8 cellular contexts compared by ENCODE assay signal in the genomic region with DNA sequence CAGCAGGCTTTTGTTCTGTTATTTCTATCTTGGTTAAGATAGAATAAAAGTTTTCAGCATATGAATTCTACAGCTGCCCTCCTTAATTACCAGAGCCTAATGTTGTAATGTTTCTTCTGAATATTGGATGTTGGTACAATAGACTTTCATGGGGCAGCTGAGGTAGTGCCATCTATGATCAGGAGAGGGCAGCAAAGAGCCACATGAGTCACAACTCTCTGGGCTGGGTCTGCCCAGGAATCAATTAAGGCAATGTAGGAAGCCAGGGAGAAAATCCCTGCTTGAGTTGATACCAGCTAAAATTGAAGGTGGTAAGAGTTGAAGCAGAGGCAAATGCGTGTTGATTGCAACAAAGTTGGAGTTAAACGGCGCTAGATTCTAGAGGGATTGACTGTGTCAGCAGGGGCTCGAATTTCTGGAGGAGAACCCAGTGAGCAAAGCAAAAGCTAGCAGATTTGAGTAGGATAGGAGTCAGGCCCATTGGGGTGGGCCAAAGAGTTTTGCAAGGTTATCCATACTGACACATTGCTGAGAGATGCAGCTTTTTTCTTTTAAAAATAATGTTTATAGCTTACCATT. TPM values are rescaled to one million over a fixed set of nuclear protein-coding genes. Genes with fewer than 3 reads are reported as not detected.
A peak's percentile ranks its signal among the peaks of the same experiment; 100 is the strongest.
DNase-seq lines count a peak whose midpoint lies in the region; ATAC-seq, FAIRE-seq and TF ChIP-seq lines count a peak whose summit lies in the region.

No MANE protein-coding gene starts in this region.

- no peaks in the 10 kb centered on the region for H3K9me3 Mint-ChIP-seq in activated CD4-positive, alpha-beta memory T cell treated with anti-CD3 and anti-CD28 coated beads for 36 hours

- H2BK20ac ChIP-seq in H1 (ENCODE audit: low read length): no peak overlapping the region

- H4K5ac ChIP-seq in H1 (ENCODE audit: insufficient read length, low read depth, low read length): no peak overlapping the region

- H2BK15ac ChIP-seq in H1 (ENCODE audit: low read length): no peak overlapping the region

- no peak for TF ChIP-seq EP300 in H1 (IDR thresholded peaks at IDR 0.05; ENCODE audit: borderline replicate concordance in 1 of 2, low read depth in 2 of 2, low read length in 2 of 2)

- H3K79me1 ChIP-seq in H1 (ENCODE audit: low read depth, low read length): no peaks in the 10 kb centered on the region

- no peak overlapping the region for H2AK5ac ChIP-seq in H1 (ENCODE audit: low read depth, low read length)

- BruUV-seq in A673 (replicated peaks; lab: Mats Ljungman, UMichigan): no TSS peak

- no peak for TF ChIP-seq POLR2A in GM18505 (IDR thresholded peaks at IDR 0.05; ENCODE audit: borderline replicate concordance, extremely low read depth, insufficient read depth, insufficient read length)
- TF ChIP-seq POLR2A in H1 (IDR thresholded peaks at IDR 0.05; ENCODE audit: control extremely low read depth in 1 of 2, low read depth in 2 of 2, low read length in 2 of 2): no peak

- H3K4me3 ChIP-seq in A673 (ENCODE audit: low read depth, low read length, poor library complexity, severe bottlenecking): no peak overlapping the region
- H3K4me3 ChIP-seq in H1 (ENCODE audit: extremely low read depth in 1 of 4, insufficient read depth in 2 of 4, low read depth in 3 of 4, low read length in 4 of 4): no peak overlapping the region

- DNase-seq in A673 (ENCODE audit: low spot score) (peak; percentile 77), NCI-H69 (lab: John Stamatoyannopoulos, UW) (peak; percentile 72), H1 (ENCODE audit: low read depth in 1 of 2, low spot score in 2 of 2) (peak in 1 of 2 experiments; percentile 82), midbrain (lab: John Stamatoyannopoulos, UW) (peak; percentile 63)
- peak; percentile 69 for DNase-seq in activated CD4-positive, alpha-beta memory T cell treated with anti-CD3 and anti-CD28 coated beads for 36 hours
- DNase-seq in stimulated activated CD8-positive, alpha-beta memory T cell treated with anti-CD3 and anti-CD28 coated beads, Interleukin-7, amount 100 ng/mL, for 24 hours (ENCODE audit: low read depth): peak; percentile 41

- H3K4me1 ChIP-seq in A673 (ENCODE audit: insufficient read depth, low read length, poor library complexity, severe bottlenecking): no peaks in the 10 kb centered on the region
- peaks cover 14 to 41% (median 31%) of the 10 kb centered on the region in 4 experiments for H3K4me1 ChIP-seq in H1 (replicated peaks in 1 of 4; ENCODE audit: control insufficient read depth in 3 of 4, insufficient read depth in 4 of 4, low read length in 3 of 4)

- no peaks in the 10 kb centered on the region for H3K79me2 ChIP-seq in H1 (ENCODE audit: control insufficient read depth in 1 of 2, insufficient read depth in 2 of 2, low read length in 2 of 2)

- H3K9me3 ChIP-seq in A673 (ENCODE audit: low read depth, low read length, poor library complexity, severe bottlenecking) (no peaks in the 10 kb centered on the region), H1 (ENCODE audit: insufficient read depth in 2 of 2, low read depth in 1 of 2, low read length in 1 of 2) (no peaks in the 10 kb centered on the region)

- H2AFZ ChIP-seq in H1 (ENCODE audit: low read length): peak overlapping the region; percentile 99

- peak; percentile 95 for FAIRE-seq in H1 (lab: Jason Lieb, UNC)

- H3K27me3 Mint-ChIP-seq in activated CD4-positive, alpha-beta memory T cell treated with anti-CD3 and anti-CD28 coated beads for 36 hours: no peaks in the 10 kb centered on the region

- H3K27me3 ChIP-seq in A673 (replicated peaks; ENCODE audit: insufficient read depth, low read depth, low read length, poor library complexity): peaks cover 10% of the 10 kb centered on the region
- H3K27me3 ChIP-seq in H1 (replicated peaks in 1 of 4; ENCODE audit: control insufficient read depth in 3 of 4, extremely low read depth in 1 of 4, insufficient read depth in 3 of 4, low read length in 3 of 4): no peaks in the 10 kb centered on the region

- H3K23ac ChIP-seq in H1 (ENCODE audit: insufficient read length): no peak overlapping the region

- no peak overlapping the region for H3K56ac ChIP-seq in H1 (replicated peaks; ENCODE audit: insufficient read length, low read depth, low read length)

- peak; percentile 87 for TF ChIP-seq RAD21 in H1 (IDR thresholded peaks at IDR 0.05 in 1 of 2, conservative IDR thresholded peaks at IDR 0.05 in 1 of 2; ENCODE audit: low read depth in 2 of 2, low read length in 2 of 2)

- CTCF ChIA-PET in A673 (lab: Charles Lee) (interaction anchor here (0.6 to 2.1 kb wide), 5 partner anchors 11 to 274 kb away, joined by 3 to 5 read pairs (median 4); a partner anchor contains a TSS), H1 (lab: Charles Lee; ENCODE audit: partially characterized antibody) (interaction anchor here (0.7 to 10.2 kb wide), 35 partner anchors 8 to 552 kb away, joined by 3 to 104 read pairs (median 4); a partner anchor contains a TSS)
- CTCF ChIA-PET in activated CD4-positive, alpha-beta memory T cell treated with anti-CD3 and anti-CD28 coated beads for 36 hours (lab: Charles Lee): interaction anchor here (0.6 to 6.1 kb wide), 23 partner anchors 8 to 603 kb away, joined by 3 to 51 read pairs (median 4); a partner anchor contains a TSS

- H2BK120ac ChIP-seq in H1 (replicated peaks; ENCODE audit: low read depth, low read length): no peak overlapping the region

- no peak overlapping the region for H3K27ac Mint-ChIP-seq in activated CD4-positive, alpha-beta memory T cell treated with anti-CD3 and anti-CD28 coated beads for 36 hours

- H3K36me3 ChIP-seq in A673 (ENCODE audit: insufficient read depth, low read length, poor library complexity, severe bottlenecking) (no peaks in the 10 kb centered on the region), H1 (ENCODE audit: control insufficient read depth in 2 of 4, insufficient read depth in 4 of 4, low read length in 3 of 4) (no peaks in the 10 kb centered on the region)

- WGBS in H1 (ENCODE audit: extremely low coverage in 1 of 2, insufficient coverage in 1 of 2, insufficient read length in 1 of 2, insufficient replicate concordance in 2 of 2, low coverage in 1 of 2, low lambda C conversion rate in 2 of 2, missing lambda C conversion rate in 1 of 2), 2 experiments: 19% methylated on average over 4 of the region's 4 CpGs; no CpG with 5 or more reads in 1 of the 2 experiments

- H3K18ac ChIP-seq in H1 (ENCODE audit: extremely low read depth, low read length): no peak overlapping the region; the same call in 1 of the 2 replicates

- H4K20me1 ChIP-seq in H1 (replicated peaks in 1 of 2; ENCODE audit: control insufficient read depth in 1 of 2, insufficient read depth in 2 of 2, low read length in 2 of 2): no peaks in the 10 kb centered on the region

- POLR2A ChIA-PET in A673 (lab: Charles Lee; ENCODE audit: low non-redundant PET) (no interaction called here), H1 (lab: Charles Lee; ENCODE audit: partially characterized antibody) (interaction anchor here (1.4 kb wide), 1 partner anchor 273 kb away, joined by 3 read pairs; no protein-coding TSS in a partner anchor)
- POLR2A ChIA-PET in activated CD4-positive, alpha-beta memory T cell treated with anti-CD3 and anti-CD28 coated beads for 36 hours (lab: Charles Lee): no interaction called here

- no peaks in the 10 kb centered on the region for H3K4me1 Mint-ChIP-seq in activated CD4-positive, alpha-beta memory T cell treated with anti-CD3 and anti-CD28 coated beads for 36 hours (ENCODE audit: low read depth)

- no peak overlapping the region for H3K4ac ChIP-seq in H1 (replicated peaks; ENCODE audit: insufficient read length, low read depth, low read length)

- no peak overlapping the region for H4K91ac ChIP-seq in H1 (replicated peaks; ENCODE audit: insufficient read length, low read length)

- H3K23me2 ChIP-seq in H1 (ENCODE audit: low read depth, low read length): no peaks in the 10 kb centered on the region

- TF ChIP-seq CTCF in A673 (conservative IDR thresholded peaks at IDR 0.05; ENCODE audit: low read depth, low read length): peak; percentile 88
- TF ChIP-seq CTCF in H1 (IDR thresholded peaks at IDR 0.05; ENCODE audit: control extremely low read depth in 1 of 3, insufficient read depth in 1 of 3, low read depth in 1 of 3, low read length in 3 of 3): peak; percentile 62 to 81 (median 71)

- H4K8ac ChIP-seq in H1 (ENCODE audit: extremely low read depth, insufficient read depth, low read length): no peak overlapping the region

- H2BK12ac ChIP-seq in H1 (ENCODE audit: low read depth, low read length): no peak overlapping the region

- no peaks in the 10 kb centered on the region for H3K36me3 Mint-ChIP-seq in activated CD4-positive, alpha-beta memory T cell treated with anti-CD3 and anti-CD28 coated beads for 36 hours

- H3K27ac ChIP-seq in A673 (ENCODE audit: low read depth, low read length, poor library complexity, severe bottlenecking) (no peak overlapping the region), H1 (ENCODE audit: low read depth, low read length) (no peak overlapping the region)

- H3K4me2 ChIP-seq in H1 (ENCODE audit: insufficient read depth in 1 of 2, low read depth in 2 of 2, low read length in 2 of 2): no peak overlapping the region

- H3K4me3 Mint-ChIP-seq in activated CD4-positive, alpha-beta memory T cell treated with anti-CD3 and anti-CD28 coated beads for 36 hours: no peak overlapping the region

- no peak overlapping the region for H3K14ac ChIP-seq in H1 (ENCODE audit: insufficient read length)

- H3K9ac ChIP-seq in H1 (replicated peaks in 1 of 4; ENCODE audit: extremely low read depth in 1 of 4, low read depth in 3 of 4, low read length in 3 of 4): no peak overlapping the region

- no peak overlapping the region for H2BK5ac ChIP-seq in H1 (ENCODE audit: low read depth, low read length)

- peak; percentile 79 for ATAC-seq in GM18505 (IDR thresholded peaks at IDR 0.05; ENCODE audit: unreplicated experiment)
- peak; percentile 53 for ATAC-seq in HG03097 (IDR thresholded peaks at IDR 0.05; ENCODE audit: low FRiP score, unreplicated experiment)

- intact Hi-C loops in A673 (cut with micrococcal nuclease; ENCODE audit: unreplicated experiment): loop anchor here (1.0 kb wide), 1 partner anchor 273 kb away; no protein-coding TSS in a partner anchor
- intact Hi-C loops in activated CD4-positive, alpha-beta memory T cell treated with anti-CD3 and anti-CD28 coated beads for 36 hours (cut with micrococcal nuclease): loop anchor here (2.0 to 5.0 kb wide), 2 partner anchors 583 to 596 kb away; a partner anchor contains a TSS

TF ChIP-seq in H1, 55 proteins besides CTCF, POLR2A, EP300 and RAD21 (continues in another document):
- TF ChIP-seq JUND (IDR thresholded peaks at IDR 0.05; ENCODE audit: low read length): peak; percentile 86

RNA-seq across cellular contexts. Expression of a gene that starts 10.6 kb away (rescaled TPM):
- total RNA-seq in A673 (2021): not detected in 2 replicates
- not detected for total RNA-seq in activated CD4-positive, alpha-beta memory T cell treated with anti-CD3 and anti-CD28 coated beads for 36 hours
- 0.31 and 0.37 TPM in 2 replicates for total RNA-seq in H1 (2021; fragmentation: NEBNext Ultra II Directional; extraction: Animal tissue kit (Norgen Biotek cat#: 25700))
- polyA plus RNA-seq in H1 (2011; rRNA removed): 1.1 and 1.4 TPM in 2 replicates
- 0.71 TPM for polyA plus RNA-seq in H1 (2011; cell fraction: cytosol; rRNA removed)
- 0.67 TPM for polyA plus RNA-seq in H1 (2011; cell fraction: nucleus; rRNA removed)
- 0.31 to 0.81 TPM (median 0.49 TPM) in 4 replicates for polyA plus RNA-seq in H1 (2012, experiment 1 of 2)
- polyA plus RNA-seq in H1 (2012, experiment 2 of 2): 0.39 TPM
- 0.24 TPM for polyA plus RNA-seq in H1 (2013, experiment 1 of 2)
- 0.18 TPM for polyA plus RNA-seq in H1 (2013, experiment 2 of 2)
- polyA minus RNA-seq in H1 (2011; rRNA and poly(A)+ RNA removed): 1.7 and 1.8 TPM in 2 replicates
- polyA minus RNA-seq in H1 (2011; cell fraction: cytosol; rRNA and poly(A)+ RNA removed): not detected
- 1.00 TPM for polyA minus RNA-seq in H1 (2011; cell fraction: nucleus; rRNA and poly(A)+ RNA removed)
